Comparison of ENCODE assay signal across 29 cellular contexts in genomic region chr19:57016076-57016475, GRCh38.
DNase-seq lines count a peak whose midpoint lies in the region; ATAC-seq, FAIRE-seq and TF ChIP-seq lines count a peak whose summit lies in the region.
"Had no signal": no experiment of that assay in that cellular context is flagged by ENCODE, and none has a peak within 500 bp of the region (broad histone marks: within the 10 kb centered on the region; RNA-seq: fewer than 3 reads in every experiment).

No MANE protein-coding gene starts in this region.

- H3K79me1 ChIP-seq in trophoblast cell (ENCODE audit: low read length): no peaks in the 10 kb centered on the region

- H3K14ac ChIP-seq in trophoblast cell (ENCODE audit: low read length): no peak overlapping the region

- H3K36me3 ChIP-seq in HepG2 (replicated peaks in 1 of 2; ENCODE audit: control insufficient read depth in 1 of 2, insufficient read depth in 2 of 2, low read length in 2 of 2) (no peaks in the 10 kb centered on the region), right lobe of liver (no peaks in the 10 kb centered on the region), trophoblast cell (ENCODE audit: control insufficient read depth in 1 of 2, insufficient read depth in 2 of 2, low read length in 2 of 2) (no peaks in the 10 kb centered on the region), tibial artery (no peaks in the 10 kb centered on the region)
- H3K36me3 ChIP-seq: BLaER1 treated with 17β-estradiol and CSF1 and Interleukin-3, amounts not matched to agents 10 nM and 100 nM had no signal

- H2AK5ac ChIP-seq in trophoblast cell (ENCODE audit: low read length): no peak overlapping the region

- H2BK120ac ChIP-seq in trophoblast cell (ENCODE audit: insufficient read depth, low read length, poor library complexity): no peak overlapping the region

- H3K9ac ChIP-seq in HepG2 (ENCODE audit: insufficient read depth, low read depth, low read length): no peak overlapping the region
- no peak overlapping the region for H3K9ac ChIP-seq in trophoblast cell (ENCODE audit: low read length)
- H3K9ac ChIP-seq: BLaER1 treated with 17β-estradiol and CSF1 and Interleukin-3, amounts not matched to agents 10 nM and 100 nM had no signal

- no peak overlapping the region for H3K18ac ChIP-seq in trophoblast cell (ENCODE audit: low read length)

- intact Hi-C loops in HepG2 (cut with micrococcal nuclease; ENCODE audit: unreplicated experiment): no loop called here
- intact Hi-C loops in right lobe of liver (cut with DNase I): no loop called here
- intact Hi-C loops in posterior cingulate gyrus (cut with DNase I): no loop called here
- intact Hi-C loops in tibial artery (cut with DNase I; ENCODE audit: low total_unique reads): no loop called here
- intact Hi-C loops in sciatic nerve (cut with DNase I): no loop called here

- in situ Hi-C loops in HepG2 (cut with HindIII; ENCODE audit: extremely low pct_ligation_motif_present, low pct_unique_long_range_greater_than_20kb): no loop called here

- H4K91ac ChIP-seq in trophoblast cell (ENCODE audit: low read depth, low read length): no peak overlapping the region

- TF ChIP-seq RAD21 in HepG2 (CRISPR knock-in tag; IDR thresholded peaks at IDR 0.05): no peak

- no TSS peak for BruUV-seq in HepG2 (replicated peaks; lab: Mats Ljungman, UMichigan)

- no peak overlapping the region for H3K4me2 ChIP-seq in HepG2 (ENCODE audit: low read depth, low read length)
- H3K4me2 ChIP-seq in trophoblast cell (ENCODE audit: low read length): no peak overlapping the region
- H3K4me2 ChIP-seq: BLaER1 treated with 17β-estradiol and CSF1 and Interleukin-3, amounts not matched to agents 10 nM and 100 nM had no signal

- TF ChIP-seq CTCF in HepG2 (CRISPR knock-in tag; IDR thresholded peaks at IDR 0.05) (no peak), right lobe of liver (IDR thresholded peaks at IDR 0.05) (no peak), tibial artery (IDR thresholded peaks at IDR 0.05) (no peak)

- no peaks in the 10 kb centered on the region; a peak in 1 of 5 replicates for H3K27me3 ChIP-seq in HepG2 (ENCODE audit: control insufficient read depth in 1 of 2, insufficient read depth in 2 of 2, low read length in 2 of 2)
- H3K27me3 ChIP-seq in right lobe of liver: no peaks in the 10 kb centered on the region
- H3K27me3 ChIP-seq in layer of hippocampus (ENCODE audit: control insufficient read depth, insufficient read depth, low read length): peaks cover 2% of the 10 kb centered on the region
- H3K27me3 ChIP-seq in trophoblast cell (ENCODE audit: insufficient read depth, low read length): no peaks in the 10 kb centered on the region
- no peaks in the 10 kb centered on the region for H3K27me3 ChIP-seq in tibial artery
- H3K27me3 ChIP-seq: BLaER1 treated with 17β-estradiol and CSF1 and Interleukin-3, amounts not matched to agents 10 nM and 100 nM had no signal

- H4K20me1 ChIP-seq in HepG2 (ENCODE audit: insufficient read depth, low read length): no peaks in the 10 kb centered on the region
- H4K20me1 ChIP-seq: BLaER1 treated with 17β-estradiol and CSF1 and Interleukin-3, amounts not matched to agents 10 nM and 100 nM had no signal

- no peak overlapping the region for H3K27ac ChIP-seq in HepG2 (ENCODE audit: extremely low read length, insufficient read depth, low read length)
- no peak overlapping the region for H3K27ac ChIP-seq in right lobe of liver
- H3K27ac ChIP-seq in layer of hippocampus (ENCODE audit: low read depth, low read length): peak overlapping the region; percentile 30
- H3K27ac ChIP-seq in trophoblast cell (ENCODE audit: low read depth, low read length): no peak overlapping the region
- no peak overlapping the region for H3K27ac ChIP-seq in tibial artery
- H3K27ac ChIP-seq: 22Rv1; BLaER1 treated with 17β-estradiol and CSF1 and Interleukin-3, amounts not matched to agents 10 nM and 100 nM; HL-60; RWPE1 had no signal

- no peak overlapping the region for H4K12ac ChIP-seq in trophoblast cell (ENCODE audit: low read depth, low read length)

- no peak overlapping the region for H2BK12ac ChIP-seq in trophoblast cell (ENCODE audit: low read length)

- no peak overlapping the region for H3K23ac ChIP-seq in trophoblast cell (ENCODE audit: low read length)

- H3K79me2 ChIP-seq in HepG2 (ENCODE audit: insufficient read depth, low read length) (no peaks in the 10 kb centered on the region), trophoblast cell (ENCODE audit: control insufficient read depth, insufficient read depth, low read length, poor library complexity) (no peaks in the 10 kb centered on the region)

- no peak overlapping the region for H2BK5ac ChIP-seq in trophoblast cell (ENCODE audit: low read depth, low read length, poor library complexity)

- peaks cover 2% of the 10 kb centered on the region for H3K4me1 ChIP-seq in HepG2 (ENCODE audit: insufficient read depth, low read length)
- H3K4me1 ChIP-seq in right lobe of liver: no peaks in the 10 kb centered on the region
- no peaks in the 10 kb centered on the region for H3K4me1 ChIP-seq in trophoblast cell (ENCODE audit: control insufficient read depth in 1 of 2, insufficient read depth in 2 of 2, low read length in 2 of 2)
- no peaks in the 10 kb centered on the region for H3K4me1 ChIP-seq in tibial artery
- H3K4me1 ChIP-seq: BLaER1 treated with 17β-estradiol and CSF1 and Interleukin-3, amounts not matched to agents 10 nM and 100 nM; Caco-2 had no signal

- TF ChIP-seq POLR2A in HepG2 (IDR thresholded peaks at IDR 0.05; ENCODE audit: insufficient read depth in 1 of 2, low read depth in 2 of 2, low read length in 2 of 2) (no peak), right lobe of liver (IDR thresholded peaks at IDR 0.05) (no peak)

- WGBS in HepG2 (ENCODE audit: low lambda C conversion rate): 91% methylated on average over 16 of the region's 27 CpGs
- whole genome bisulfite sequencing in right lobe of liver (ENCODE audit: insufficient coverage, low coverage, low lambda C conversion rate, missing lambda C conversion rate): 88% methylated on average over 15 of the region's 27 CpGs
- WGBS in trophoblast cell (ENCODE audit: extremely low coverage, insufficient coverage, insufficient read length): no CpG with 5 or more reads among the region's 27 CpGs

- POLR2A ChIA-PET in HepG2 (lab: Yijun Ruan, JAX): no interaction called here

- ATAC-seq in HepG2 (no peak), right lobe of liver (no peak), sciatic nerve (no peak), HG02623 (IDR thresholded peaks at IDR 0.05; ENCODE audit: unreplicated experiment) (no peak)

- H3K9me3 ChIP-seq in HepG2 (ENCODE audit: low read length) (no peaks in the 10 kb centered on the region; the same call in 1 of the 2 replicates), right lobe of liver (no peaks in the 10 kb centered on the region), trophoblast cell (ENCODE audit: insufficient read depth, low read depth, low read length) (peaks cover 29% of the 10 kb centered on the region), tibial artery (peaks cover 0 to 12% (median 0%) of the 10 kb centered on the region in 3 donors)
- H3K9me3 ChIP-seq: Caco-2 had no signal

- H4K8ac ChIP-seq in trophoblast cell (ENCODE audit: low read depth, low read length): no peak overlapping the region

- no peak overlapping the region for H2AFZ ChIP-seq in HepG2 (ENCODE audit: low read length)
- H2AFZ ChIP-seq in trophoblast cell (ENCODE audit: insufficient read depth, low read length, poor library complexity): no peak overlapping the region

- no peak overlapping the region for H3K4ac ChIP-seq in trophoblast cell (ENCODE audit: low read depth, low read length)

- FAIRE-seq in HepG2 (lab: Jason Lieb, UNC): no peak
- FAIRE-seq: GM12891, H54 had no signal

- no peak for DNase-seq in HepG2 (ENCODE audit: low spot score)
- DNase-seq in right lobe of liver: no peak
- peak in 8 of 10 donors; percentile 27 to 92 (median 58) for DNase-seq in posterior cingulate gyrus
- DNase-seq in trophoblast cell: no peak
- no peak for DNase-seq in tibial artery
- no peak for DNase-seq in sciatic nerve (ENCODE audit: low spot score)
- DNase-seq: ACHN; Caco-2; CD4-positive, alpha-beta memory T cell; DMS 273 treated with DMSO at 0.1 percent for 48 hours; DND-41; KBM-7; MM.1S; NCI-H1048; NCI-H146; NCI-H2029; NCI-H345; NCI-H524; NCI-H774; NK-92 treated with Interleukin-12 subunit alpha and Interleukin-12 subunit beta, amount 100 ng/mL, for 24 hours; SHP77 treated with DMSO at 0.1 percent for 48 hours had no signal

- CTCF ChIA-PET in HepG2 (lab: Yijun Ruan, JAX; ENCODE audit: low intra/inter-chr PET ratio, low total read pairs): no interaction called here

- H3K4me3 ChIP-seq in HepG2 (replicated peaks in 1 of 3; ENCODE audit: insufficient read depth in 1 of 3, low read depth in 2 of 3, low read length in 3 of 3): no peak overlapping the region
- no peak overlapping the region for H3K4me3 ChIP-seq in right lobe of liver
- H3K4me3 ChIP-seq in trophoblast cell (ENCODE audit: low read depth, low read length): no peak overlapping the region
- H3K4me3 ChIP-seq in tibial artery: no peak overlapping the region
- H3K4me3 ChIP-seq: BLaER1 treated with 17β-estradiol and CSF1 and Interleukin-3, amounts not matched to agents 10 nM and 100 nM had no signal

- TF ChIP-seq EP300 in HepG2 (IDR thresholded peaks at IDR 0.05; ENCODE audit: low read depth in 2 of 2, low read length in 2 of 2): no peak
- no peak for TF ChIP-seq EP300 in HepG2 (CRISPR knock-in tag; IDR thresholded peaks at IDR 0.05; ENCODE audit: borderline replicate concordance)

TF ChIP-seq in HepG2, 621 proteins besides CTCF, POLR2A, EP300 and RAD21 (continues in another document):
- no peak for TF ChIP-seq SAP130 (CRISPR knock-in tag; IDR thresholded peaks at IDR 0.05; ENCODE audit: low read depth)

Comparison
In these comparisons a context has a peak if more than half of its experiments do, and no peak if none do; other contexts are left out.
1. DNase-seq: peak in posterior cingulate gyrus (8 of 10); none in HepG2 (single experiment), right lobe of liver (0 of 3), trophoblast cell (0 of 2), tibial artery (0 of 2) and sciatic nerve (single experiment).